ENCODE assay signal across 1 cellular context in genomic region chr15:40058476-40059140, GRCh38.
TF ChIP-seq lines count a peak whose summit lies in the region.

No MANE protein-coding gene starts in this region.

TF ChIP-seq in HepG2, 621 proteins besides CTCF, POLR2A, EP300 and RAD21 (continued from another document):
- TF ChIP-seq ZBTB14 (CRISPR knock-in tag; IDR thresholded peaks at IDR 0.05) (no peak), ZNF761 (CRISPR knock-in tag; conservative IDR thresholded peaks at IDR 0.05) (no peak), HES4 (CRISPR knock-in tag; IDR thresholded peaks at IDR 0.05; ENCODE audit: borderline replicate concordance) (no peak), PHF8 (CRISPR knock-in tag; IDR thresholded peaks at IDR 0.05) (no peak), HHEX (CRISPR knock-in tag; IDR thresholded peaks at IDR 0.05) (no peak)
TF ChIP-seq in HepG2: peak in this region for 0.
